Comparison of ENCODE assay signal across 28 cellular contexts in the genomic region with DNA sequence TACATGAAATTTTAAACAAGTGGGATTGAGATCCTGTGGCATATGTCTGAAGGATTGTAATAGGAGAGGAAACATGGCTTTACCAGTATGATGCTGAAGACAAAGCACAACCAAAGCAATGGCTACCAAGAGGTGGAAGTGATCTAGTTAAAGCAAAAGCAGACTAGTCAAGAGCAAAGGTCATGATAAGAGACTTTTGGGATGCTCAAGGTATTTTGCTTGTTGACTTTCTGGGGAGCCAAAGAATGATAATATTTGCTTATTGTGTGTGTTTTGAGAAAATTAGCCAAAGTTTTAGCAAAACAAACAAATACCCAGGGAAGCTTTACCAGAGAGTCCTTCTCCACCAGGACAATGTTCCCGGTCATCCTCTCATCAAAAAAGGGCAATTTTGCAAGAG. TPM values are rescaled to one million over a fixed set of nuclear protein-coding genes. Genes with fewer than 3 reads are reported as not detected.
"Had no signal": no experiment of that assay in that cellular context is flagged by ENCODE, and none has a peak within 500 bp of the region (broad histone marks: within the 10 kb centered on the region; RNA-seq: fewer than 3 reads in every experiment).

No MANE protein-coding gene starts in this region.

- H3K4me2 ChIP-seq: hepatocyte had no signal

- ATAC-seq: activated CD4-positive, alpha-beta T cell treated with anti-CD3 and anti-CD28 coated beads for 36 hours; activated naive CD4-positive, alpha-beta T cell treated with anti-CD3 and anti-CD28 coated beads, Interleukin-2, amount 50 U/mL, for 72 hours; activated T-cell treated with anti-CD3 and anti-CD28 coated beads, Interleukin-2, amount 50 U/mL, for 4 hours; activated T-helper 17 cell treated with anti-CD3 and anti-CD28 coated beads, Interleukin-2, amount 50 U/mL, for 72 hours; foreskin keratinocyte; gastroesophageal sphincter; heart right ventricle had no signal

- H3K4me3 ChIP-seq: ascending aorta, coronary artery, dorsolateral prefrontal cortex, esophagus muscularis mucosa, gastroesophageal sphincter, heart right ventricle, hepatocyte had no signal

- DNase-seq: activated CD4-positive, alpha-beta memory T cell treated with anti-CD3 and anti-CD28 coated beads for 36 hours; activated CD4-positive, alpha-beta T cell treated with anti-CD3 and anti-CD28 coated beads for 36 hours; activated CD4-positive, alpha-beta T cell treated with anti-CD3 and anti-CD28 coated beads, Interleukin-2, amount 10 ng/mL, durations not matched to agents 24 days and 14 days; activated CD4-positive, CD25-positive, alpha-beta regulatory T cell; activated CD4-positive, CD25-positive, alpha-beta regulatory T cell treated with anti-CD3 and anti-CD28 coated beads, Interleukin-2, amount 50 U/mL, for 72 hours; activated CD8-positive, alpha-beta memory T cell treated with anti-CD3 and anti-CD28 coated beads for 24 hours; activated effector memory CD4-positive, alpha-beta T cell treated with Interleukin-2 at 50 U/mL for 16 hours; activated gamma-delta T cell treated with Interleukin-2 at 50 U/mL for 16 hours; activated naive CD4-positive, alpha-beta T cell treated with anti-CD3 and anti-CD28 coated beads, Interleukin-2, amount 10 ng/mL, durations not matched to agents 7 days and 5 days; activated naive CD8-positive, alpha-beta T cell treated with anti-CD3 and anti-CD28 coated beads, Interleukin-2, amount 10 ng/mL, durations not matched to agents 7 days and 5 days; activated T-cell treated with anti-CD3 and anti-CD28 coated beads, Interleukin-2, amount 50 U/mL, for 4 hours; brain microvascular endothelial cell; dorsolateral prefrontal cortex; effector memory CD4-positive, alpha-beta T cell; endodermal cell; erythroblast; foreskin keratinocyte; heart right ventricle; T-helper 2 cell had no signal

- H3K4me1 ChIP-seq: ascending aorta, esophagus muscularis mucosa, gastroesophageal sphincter had no signal

- H3K36me3 ChIP-seq: ascending aorta, brain microvascular endothelial cell, esophagus muscularis mucosa, gastroesophageal sphincter, heart right ventricle had no signal

- H2AFZ ChIP-seq: hepatocyte had no signal

- H3K27ac ChIP-seq: ascending aorta, brain microvascular endothelial cell, coronary artery, dorsolateral prefrontal cortex, esophagus muscularis mucosa, foreskin keratinocyte, gastroesophageal sphincter, heart right ventricle, hepatocyte had no signal

- FAIRE-seq: bronchial epithelial cell had no signal

- H3K27me3 ChIP-seq: ascending aorta, dorsolateral prefrontal cortex, esophagus muscularis mucosa, heart right ventricle, hepatocyte had no signal

RNA-seq across cellular contexts. Expression of a gene that starts 20.3 kb away (rescaled TPM):
- total RNA-seq: glomerular endothelial cell had no signal
- polyA plus RNA-seq: foreskin keratinocyte had no signal
